ENCODE assay signal across 8 cellular contexts in genomic region chr11:86116386-86116726, GRCh38. TPM values are rescaled to one million over a fixed set of nuclear protein-coding genes. Genes with fewer than 3 reads are reported as not detected.
DNase-seq lines count a peak whose midpoint lies in the region; ATAC-seq and TF ChIP-seq lines count a peak whose summit lies in the region.

No MANE protein-coding gene starts in this region.

- 42% methylated on average over 4 of the region's 4 CpGs for WGBS in smooth muscle cell (ENCODE audit: low lambda C conversion rate)

- TF ChIP-seq CTCF in smooth muscle cell (IDR thresholded peaks at IDR 0.05; ENCODE audit: borderline replicate concordance, insufficient read depth, poor library complexity, severe bottlenecking) (no peak), vagina (IDR thresholded peaks at IDR 0.05) (no peak)

- H3K36me3 ChIP-seq in smooth muscle cell (ENCODE audit: low read depth) (no peaks in the 10 kb centered on the region), vagina (no peaks in the 10 kb centered on the region)

- intact Hi-C loops in vagina (cut with DNase I): no loop called here

- DNase-seq in GM04504 (ENCODE audit: low read depth) (peak; percentile 30), amniotic epithelial cell (ENCODE audit: low read depth) (peak; percentile 85), smooth muscle cell (lab: John Stamatoyannopoulos, UW; ENCODE audit: unreplicated experiment) (no peak), NCI-H2081 treated with DMSO at 0.1 percent for 48 hours (lab: John Stamatoyannopoulos, UW) (no peak), COLO829 (ENCODE audit: low spot score) (no peak), vagina (ENCODE audit: extremely low spot score in 2 of 2) (no peak)

- H3K27me3 ChIP-seq in smooth muscle cell (ENCODE audit: low read depth) (no peaks in the 10 kb centered on the region), vagina (no peaks in the 10 kb centered on the region)

- H2AFZ ChIP-seq in smooth muscle cell (ENCODE audit: low read depth): peak overlapping the region; percentile 20

- peak; percentile 94 for ATAC-seq in GM21360 (IDR thresholded peaks at IDR 0.05; ENCODE audit: unreplicated experiment)
- ATAC-seq in HG03558 (IDR thresholded peaks at IDR 0.05; ENCODE audit: extremely low read depth, unreplicated experiment): peak; percentile 91

- H3K4me3 ChIP-seq in smooth muscle cell (no peak overlapping the region), vagina (no peak overlapping the region)

- no peaks in the 10 kb centered on the region for H3K9me3 ChIP-seq in smooth muscle cell (replicated peaks; ENCODE audit: low read depth)
- no peaks in the 10 kb centered on the region for H3K9me3 ChIP-seq in vagina

- peak overlapping the region; percentile 67 for H3K9ac ChIP-seq in smooth muscle cell (ENCODE audit: low read depth)

- no peaks in the 10 kb centered on the region for H3K79me2 ChIP-seq in smooth muscle cell (ENCODE audit: low read depth)

- TF ChIP-seq POLR2A in vagina (IDR thresholded peaks at IDR 0.05): no peak

- H3K4me1 ChIP-seq in smooth muscle cell (ENCODE audit: low read depth) (peaks cover 6% of the 10 kb centered on the region), vagina (peaks cover 12% of the 10 kb centered on the region)

- no peaks in the 10 kb centered on the region for H3F3A ChIP-seq in smooth muscle cell (ENCODE audit: low read depth)

- H4K20me1 ChIP-seq in smooth muscle cell (ENCODE audit: low read depth): no peaks in the 10 kb centered on the region

- H3K27ac ChIP-seq in smooth muscle cell (ENCODE audit: low read depth) (peak overlapping the region; percentile 89), vagina (no peak overlapping the region)

- peak overlapping the region; percentile 62 for H3K4me2 ChIP-seq in smooth muscle cell

RNA-seq across cellular contexts. Expression of gene PICALM, which starts 47.5 kb away (rescaled TPM):
- total RNA-seq in smooth muscle cell (420 and 421 TPM in 2 replicates), vagina (237 TPM)
- 72.9 and 75.4 TPM in 2 replicates for polyA plus RNA-seq in smooth muscle cell

Comparison
In these comparisons a context has a peak if more than half of its experiments do, and no peak if none do; other contexts are left out.
1. DNase-seq: peak in GM04504 (single experiment) and amniotic epithelial cell (single experiment); none in smooth muscle cell (single experiment), NCI-H2081 treated with DMSO at 0.1 percent for 48 hours (single experiment), COLO829 (single experiment) and vagina (0 of 2).